ENCODE assay signal across 17 cellular contexts in genomic region chr7:70178206-70178605, GRCh38.
"Had no signal": no experiment of that assay in that cellular context is flagged by ENCODE, and none has a peak within 500 bp of the region (broad histone marks: within the 10 kb centered on the region; RNA-seq: fewer than 3 reads in every experiment).

No MANE protein-coding gene starts in this region.

- H3K27ac ChIP-seq: sigmoid colon, thyroid gland, WERI-Rb-1 had no signal

- H3K4me1 ChIP-seq: thyroid gland had no signal

- DNase-seq: activated CD4-positive, alpha-beta T cell treated with anti-CD3 and anti-CD28 coated beads for 1 hour; activated CD4-positive, alpha-beta T cell treated with anti-CD3 and anti-CD28 coated beads, Interleukin-2, amount 50 U/mL, for 48 hours; activated gamma-delta T cell; head of caudate nucleus; kidney; midbrain; nephron progenitor cell; nucleus accumbens; posterior cingulate gyrus; sigmoid colon; stimulated activated CD4-positive, alpha-beta T cell treated with anti-CD3 and anti-CD28 coated beads, Interleukin-1b, Interleukin-23, amount 100 ng/mL, for 48 hours; stimulated activated CD8-positive, alpha-beta memory T cell treated with anti-CD3 and anti-CD28 coated beads, Interleukin-4, amount 100 ng/mL, for 48 hours; stimulated activated naive CD4-positive, alpha-beta T cell treated with Interleukin-2 at 50 U/mL for 16 hours; thyroid gland; WERI-Rb-1 had no signal

- H3K9me3 ChIP-seq: sigmoid colon, thyroid gland had no signal

- ATAC-seq: left lobe of liver had no signal

- H3K4me3 ChIP-seq: lung, sigmoid colon, thyroid gland had no signal

- H3K36me3 ChIP-seq: sigmoid colon, thyroid gland, WERI-Rb-1 had no signal

- H3K27me3 ChIP-seq: sigmoid colon, thyroid gland had no signal
